ENCODE assay signal across 1 cellular context in genomic region chr10:63720689-63721088, GRCh38.
TF ChIP-seq lines count a peak whose summit lies in the region.

No MANE protein-coding gene starts in this region.

TF ChIP-seq in GM23338, 12 proteins besides CTCF, POLR2A, EP300 and RAD21 (continued from another document):
- TF ChIP-seq ZNF114 (CRISPR knock-in tag; IDR thresholded peaks at IDR 0.05) (no peak), CREB1 (CRISPR knock-in tag; IDR thresholded peaks at IDR 0.05; ENCODE audit: low read depth) (no peak), ZNF331 (CRISPR knock-in tag; IDR thresholded peaks at IDR 0.05; ENCODE audit: low read depth) (no peak), ETS1 (IDR thresholded peaks at IDR 0.05) (no peak)
